In genomic region chr1:74502432-74502831, GRCh38 we compare ENCODE assay signal across 12 cellular contexts. TPM values are rescaled to one million over a fixed set of nuclear protein-coding genes. Genes with fewer than 3 reads are reported as not detected.
DNase-seq lines count a peak whose midpoint lies in the region; ATAC-seq and TF ChIP-seq lines count a peak whose summit lies in the region.
"Had no signal": no experiment of that assay in that cellular context is flagged by ENCODE, and none has a peak within 500 bp of the region (broad histone marks: within the 10 kb centered on the region; RNA-seq: fewer than 3 reads in every experiment).

No MANE protein-coding gene starts in this region.

- ATAC-seq in SK-N-SH treated with all-trans-retinoic acid at 6 μM for 48 hours (peak; percentile 59), left ventricle myocardium superior (peak; percentile 44), HG03097 (IDR thresholded peaks at IDR 0.05; ENCODE audit: low FRiP score, unreplicated experiment) (no peak), HG03565 (IDR thresholded peaks at IDR 0.05; ENCODE audit: unreplicated experiment) (no peak)

- TF ChIP-seq CTCF in HFF-Myc (IDR thresholded peaks at IDR 0.05; ENCODE audit: low read depth, low read length, missing control alignments): no peak

- intact Hi-C loops in left ventricle myocardium superior (cut with micrococcal nuclease): no loop called here

- H3K4me3 ChIP-seq in HFF-Myc (replicated peaks; ENCODE audit: low read depth, low read length): no peak overlapping the region
- H3K4me3 ChIP-seq: skin epidermis, thyroid gland had no signal

- DNase-seq in AG08396 (ENCODE audit: low spot score) (peak; percentile 6), HFF-Myc (ENCODE audit: extremely low read depth, low read depth) (peak; percentile 9), left ventricle myocardium superior (no peak), NCI-H446 treated with DMSO at 0.1 percent for 48 hours (lab: John Stamatoyannopoulos, UW) (no peak), putamen (ENCODE audit: low spot score) (no peak)
- DNase-seq: NCI-H2029 treated with DMSO at 0.1 percent for 48 hours had no signal

TF ChIP-seq in SK-N-SH treated with all-trans-retinoic acid at 6 μM for 48 hours, 23 proteins besides CTCF, POLR2A, EP300 and RAD21:
- TF ChIP-seq SNAI2 (CRISPR knock-in tag; IDR thresholded peaks at IDR 0.05) (peak; percentile 97), ZNF70 (CRISPR knock-in tag; IDR thresholded peaks at IDR 0.05) (no peak), GLIS3 (CRISPR knock-in tag; IDR thresholded peaks at IDR 0.05) (no peak), CREB5 (CRISPR knock-in tag; IDR thresholded peaks at IDR 0.05; ENCODE audit: low read depth) (0 out of 2 replicates have a peak, but pooled peaks have one; percentile 41), ZNF565 (CRISPR knock-in tag; conservative IDR thresholded peaks at IDR 0.05; ENCODE audit: low read depth) (0 out of 2 replicates have a peak, but pooled peaks have one; percentile 27), ZFP3 (CRISPR knock-in tag; IDR thresholded peaks at IDR 0.05) (peak; percentile 76; the same call in 1 of the 2 replicates), TSHZ2 (CRISPR knock-in tag; IDR thresholded peaks at IDR 0.05) (peak; percentile 54; the same call in 1 of the 2 replicates), BACH2 (CRISPR knock-in tag; IDR thresholded peaks at IDR 0.05; ENCODE audit: borderline replicate concordance) (no peak), ESRRG (CRISPR knock-in tag; IDR thresholded peaks at IDR 0.05) (no peak), CSDC2 (CRISPR knock-in tag; IDR thresholded peaks at IDR 0.05) (peak; percentile 90), ZFP30 (CRISPR knock-in tag; IDR thresholded peaks at IDR 0.05) (peak; percentile 12; the same call in 1 of the 2 replicates), OSR1 (CRISPR knock-in tag; IDR thresholded peaks at IDR 0.05) (no peak), PATZ1 (CRISPR knock-in tag; IDR thresholded peaks at IDR 0.05; ENCODE audit: borderline replicate concordance) (no peak), CSRNP3 (CRISPR knock-in tag; IDR thresholded peaks at IDR 0.05) (no peak), ZC3H10 (CRISPR knock-in tag; IDR thresholded peaks at IDR 0.05) (no peak), ISL1 (CRISPR knock-in tag; IDR thresholded peaks at IDR 0.05) (peak; percentile 61), RARB (CRISPR knock-in tag; IDR thresholded peaks at IDR 0.05) (no peak), ARNTL (CRISPR knock-in tag; IDR thresholded peaks at IDR 0.05; ENCODE audit: borderline replicate concordance, low read depth) (no peak), TCF4 (CRISPR knock-in tag; IDR thresholded peaks at IDR 0.05; ENCODE audit: borderline replicate concordance) (no peak), ZNF8 (CRISPR knock-in tag; IDR thresholded peaks at IDR 0.05) (no peak), POU6F1 (CRISPR knock-in tag; IDR thresholded peaks at IDR 0.05; ENCODE audit: borderline replicate concordance, low read depth) (no peak), PPARA (CRISPR knock-in tag; IDR thresholded peaks at IDR 0.05; ENCODE audit: borderline replicate concordance) (no peak), TOX (CRISPR knock-in tag; IDR thresholded peaks at IDR 0.05; ENCODE audit: borderline replicate concordance) (no peak)

RNA-seq across cellular contexts. Expression of gene LRRC53, which starts 10.0 kb away (rescaled TPM):
- not detected for total RNA-seq in left ventricle myocardium superior
- total RNA-seq: Caco-2, thyroid gland had no signal

Comparison
In these comparisons a context has a peak if more than half of its experiments do, and no peak if none do; other contexts are left out.
1. DNase-seq: peak in AG08396 (single experiment) and HFF-Myc (single experiment); none in left ventricle myocardium superior (single experiment), NCI-H446 treated with DMSO at 0.1 percent for 48 hours (single experiment) and putamen (single experiment).
2. ATAC-seq: peak in SK-N-SH treated with all-trans-retinoic acid at 6 μM for 48 hours (single experiment) and left ventricle myocardium superior (single experiment); none in HG03097 (single experiment) and HG03565 (single experiment).